In genomic region chr4:896630-897029, GRCh38 we compare ENCODE assay signal across 14 cellular contexts. TPM values are rescaled to one million over a fixed set of nuclear protein-coding genes. Genes with fewer than 3 reads are reported as not detected.
DNase-seq lines count a peak whose midpoint lies in the region; ATAC-seq and TF ChIP-seq lines count a peak whose summit lies in the region.
"Had no signal": no experiment of that assay in that cellular context is flagged by ENCODE, and none has a peak within 500 bp of the region (broad histone marks: within the 10 kb centered on the region; RNA-seq: fewer than 3 reads in every experiment).

No MANE protein-coding gene starts in this region.

- H3K4me3 ChIP-seq in Panc1 (ENCODE audit: low read depth in 2 of 2, low read length in 2 of 2) (no peak overlapping the region), endodermal cell (ENCODE audit: low read length) (no peak overlapping the region), neuronal stem cell (ENCODE audit: low read length in 2 of 2) (no peak overlapping the region), PC-3 (ENCODE audit: low read length) (no peak overlapping the region)
- H3K4me3 ChIP-seq: A549, GM12878 had no signal

- ATAC-seq in Panc1 (no peak), WTC11 (no peak), PC-3 (no peak)
- ATAC-seq: A549, GM12878 had no signal

- no peak for TF ChIP-seq CTCF in Panc1 (IDR thresholded peaks at IDR 0.05)
- TF ChIP-seq CTCF in WTC11 (IDR thresholded peaks at IDR 0.05), result no peak
- TF ChIP-seq CTCF in endodermal cell (conservative IDR thresholded peaks at IDR 0.05), result no peak
- no peak for TF ChIP-seq CTCF in PC-3 (conservative IDR thresholded peaks at IDR 0.05; ENCODE audit: low read depth, low read length)

- H2AFZ ChIP-seq in neuronal stem cell (ENCODE audit: low read length), result no peak overlapping the region
- H2AFZ ChIP-seq in PC-3 (ENCODE audit: low read length), result no peak overlapping the region

- no peak overlapping the region for H2BK120ac ChIP-seq in neuronal stem cell (ENCODE audit: low read depth, low read length)

- CTCF ChIA-PET in Panc1 (lab: Charles Lee), result interaction anchor here (0.5 kb wide), 1 partner anchor 81 kb away, joined by 3 read pairs; no protein-coding TSS in a partner anchor
- CTCF ChIA-PET in WTC11 (lab: Charles Lee), result interaction anchor here (0.6 kb wide), 1 partner anchor 30 kb away, joined by 3 read pairs; no protein-coding TSS in a partner anchor
- CTCF ChIA-PET in PC-3 (lab: Charles Lee), result no interaction called here

- WGBS in endodermal cell (ENCODE audit: insufficient coverage in 1 of 2, insufficient read length in 1 of 2), 2 experiments, result 94 to 95% methylated on average over 17 to 20 of the region's 20 CpGs
- WGBS in neuronal stem cell (ENCODE audit: extremely low coverage in 2 of 2, insufficient read length in 2 of 2, insufficient replicate concordance in 1 of 2), 2 donors, result no CpG with 5 or more reads among the region's 20 CpGs

- H2AK5ac ChIP-seq in neuronal stem cell (ENCODE audit: low read depth, low read length), result no peak overlapping the region

- H3K9ac ChIP-seq in endodermal cell (ENCODE audit: extremely low read depth, low read length, poor library complexity, severe bottlenecking) (no peak overlapping the region), neuronal stem cell (ENCODE audit: low read depth, low read length, poor library complexity) (no peak overlapping the region), PC-3 (ENCODE audit: low read length) (no peak overlapping the region)

- H2BK12ac ChIP-seq in neuronal stem cell (ENCODE audit: low read length), result no peak overlapping the region

- H3K4me1 Mint-ChIP-seq in WTC11, result no peaks in the 10 kb centered on the region
- no peaks in the 10 kb centered on the region for H3K4me1 Mint-ChIP-seq in endodermal cell

- intact Hi-C loops in Panc1 (cut with micrococcal nuclease; ENCODE audit: unreplicated experiment), result no loop called here
- intact Hi-C loops in PC-3 (cut with micrococcal nuclease), result no loop called here

- DNase-seq in Panc1 (ENCODE audit: low read depth, low spot score), result no peak
- DNase-seq in WTC11 (ENCODE audit: low spot score), result no peak
- DNase-seq in endodermal cell, result no peak
- no peak for DNase-seq in neuronal stem cell (ENCODE audit: low spot score)
- no peak for DNase-seq in activated CD4-positive, CD25-positive, alpha-beta regulatory T cell (lab: John Stamatoyannopoulos, UW)
- no peak for DNase-seq in PC-3
- no peak for DNase-seq in glomerular visceral epithelial cell (ENCODE audit: extremely low spot score)
- DNase-seq: BE2C, DMS79 had no signal

- POLR2A ChIA-PET in Panc1 (lab: Charles Lee), result no interaction called here
- POLR2A ChIA-PET in WTC11 (lab: Charles Lee), result no interaction called here
- POLR2A ChIA-PET in PC-3 (lab: Charles Lee; ENCODE audit: unreplicated experiment), result no interaction called here

- no peaks in the 10 kb centered on the region for H3F3A ChIP-seq in PC-3 (ENCODE audit: low read length, unreplicated experiment)

- peaks cover 11% of the 10 kb centered on the region for H3K79me1 ChIP-seq in neuronal stem cell (ENCODE audit: low read depth, low read length)

- H3K4me1 ChIP-seq in Panc1 (ENCODE audit: control insufficient read depth, insufficient read depth, low read length) (no peaks in the 10 kb centered on the region), endodermal cell (ENCODE audit: control insufficient read depth, insufficient read depth, low read length) (no peaks in the 10 kb centered on the region), neuronal stem cell (ENCODE audit: control insufficient read depth in 2 of 2, insufficient read depth in 1 of 2, low read depth in 1 of 2, low read length in 2 of 2) (peaks cover 0 to under 1% of the 10 kb centered on the region in 2 donors), PC-3 (ENCODE audit: insufficient read depth, low read length) (no peaks in the 10 kb centered on the region)
- H3K4me1 ChIP-seq: A549, BE2C had no signal

- H4K8ac ChIP-seq in neuronal stem cell (ENCODE audit: low read depth, low read length), result no peak overlapping the region

- H3K36me3 ChIP-seq in Panc1 (ENCODE audit: control insufficient read depth, insufficient read depth, low read length) (no peaks in the 10 kb centered on the region), endodermal cell (ENCODE audit: control insufficient read depth, insufficient read depth, low read length) (peaks cover 13% of the 10 kb centered on the region), neuronal stem cell (replicated peaks in 1 of 2; ENCODE audit: control insufficient read depth in 2 of 2, insufficient read depth in 2 of 2, low read length in 2 of 2) (peaks cover 19 to 59% of the 10 kb centered on the region in 2 donors), PC-3 (ENCODE audit: low read depth, low read length) (no peaks in the 10 kb centered on the region)

- H3K4me3 Mint-ChIP-seq in WTC11, result no peak overlapping the region
- H3K4me3 Mint-ChIP-seq in endodermal cell, result no peak overlapping the region
- H3K4me3 Mint-ChIP-seq: CD4-positive, alpha-beta memory T cell had no signal

- in situ Hi-C loops in Panc1 (cut with HindIII; ENCODE audit: low pct_unique_long_range_greater_than_20kb, low sequenced_read_pairs), result no loop called here

- H3K27me3 Mint-ChIP-seq in WTC11 (ENCODE audit: low read depth), result no peaks in the 10 kb centered on the region
- H3K27me3 Mint-ChIP-seq in endodermal cell (ENCODE audit: insufficient read depth), result no peaks in the 10 kb centered on the region
- H3K27me3 Mint-ChIP-seq: CD4-positive, alpha-beta memory T cell had no signal

- H3K14ac ChIP-seq in neuronal stem cell (ENCODE audit: low read length), result no peak overlapping the region

- H2BK15ac ChIP-seq in neuronal stem cell (ENCODE audit: low read length), result no peak overlapping the region

- peak overlapping the region; percentile 34 for H3K27ac Mint-ChIP-seq in WTC11
- H3K27ac Mint-ChIP-seq in endodermal cell, result peak overlapping the region; percentile 80

- no peaks in the 10 kb centered on the region for H3K9me3 ChIP-seq in Panc1 (ENCODE audit: control insufficient read depth, insufficient read depth, low read depth, low read length)
- H3K9me3 ChIP-seq in endodermal cell (ENCODE audit: control insufficient read depth, low read length), result no peaks in the 10 kb centered on the region
- H3K9me3 ChIP-seq in neuronal stem cell (replicated peaks in 1 of 2; ENCODE audit: control insufficient read depth in 2 of 2, insufficient read depth in 1 of 2, low read depth in 1 of 2, low read length in 2 of 2), result peaks cover 0 to 1% of the 10 kb centered on the region in 2 donors
- no peaks in the 10 kb centered on the region for H3K9me3 ChIP-seq in PC-3 (ENCODE audit: low read length)
- H3K9me3 ChIP-seq: A549, BE2C had no signal

- H3K4me2 ChIP-seq in neuronal stem cell (ENCODE audit: insufficient read depth, low read length, poor library complexity, severe bottlenecking) (no peak overlapping the region), PC-3 (ENCODE audit: low read length) (no peak overlapping the region)
- H3K4me2 ChIP-seq: A549 had no signal

- H3K27ac ChIP-seq in Panc1 (ENCODE audit: low read length) (no peak overlapping the region), endodermal cell (ENCODE audit: low read depth, low read length) (no peak overlapping the region), neuronal stem cell (replicated peaks; ENCODE audit: low read length) (no peak overlapping the region), PC-3 (ENCODE audit: low read length) (no peak overlapping the region)
- H3K27ac ChIP-seq: A549, C4-2B, HL-60 had no signal

- no peaks in the 10 kb centered on the region for H4K20me1 ChIP-seq in PC-3 (ENCODE audit: low read length)

- BruUV-seq in Panc1 (replicated peaks; lab: Mats Ljungman, UMichigan) (TSS peak; percentile 53), PC-3 (replicated peaks; lab: Mats Ljungman, UMichigan) (no TSS peak)

- H3K36me3 Mint-ChIP-seq in WTC11 (peaks cover 4% of the 10 kb centered on the region), endodermal cell (ENCODE audit: low read depth) (peaks cover 41% of the 10 kb centered on the region)

- no peak overlapping the region for H3K4ac ChIP-seq in neuronal stem cell (ENCODE audit: low read length)

- no peaks in the 10 kb centered on the region for H3K79me2 ChIP-seq in PC-3 (ENCODE audit: low read length)

- H3K9me3 Mint-ChIP-seq in WTC11 (no peaks in the 10 kb centered on the region), endodermal cell (no peaks in the 10 kb centered on the region)

- H3K27me3 ChIP-seq in Panc1 (ENCODE audit: control insufficient read depth, insufficient read depth, low read length), result no peaks in the 10 kb centered on the region
- H3K27me3 ChIP-seq in endodermal cell (ENCODE audit: control insufficient read depth, insufficient read depth, low read length, poor library complexity, severe bottlenecking), result no peaks in the 10 kb centered on the region
- no peaks in the 10 kb centered on the region for H3K27me3 ChIP-seq in neuronal stem cell (ENCODE audit: control insufficient read depth in 3 of 3, insufficient read depth in 3 of 3, low read depth in 1 of 3, low read length in 3 of 3)
- no peaks in the 10 kb centered on the region for H3K27me3 ChIP-seq in PC-3 (ENCODE audit: low read length)
- H3K27me3 ChIP-seq: BE2C had no signal

- H3K18ac ChIP-seq in neuronal stem cell (ENCODE audit: low read length), result peak overlapping the region; percentile 48

- H3K23ac ChIP-seq in neuronal stem cell (ENCODE audit: low read depth, low read length, poor library complexity), result peak overlapping the region; percentile 1

- H3K9me2 ChIP-seq in PC-3 (replicated peaks; ENCODE audit: low read length), result no peaks in the 10 kb centered on the region

- H2BK5ac ChIP-seq in neuronal stem cell (ENCODE audit: low read length), result no peak overlapping the region

- no peak overlapping the region for H4K91ac ChIP-seq in neuronal stem cell (ENCODE audit: low read depth, low read length, poor library complexity)

RNA-seq across cellular contexts. Expression of gene GAK, which starts 35.5 kb away (rescaled TPM):
- total RNA-seq in Panc1 (2021; ENCODE audit: unreplicated experiment) (86.6 TPM), WTC11 (2021) (108 to 121 TPM (median 108 TPM) in 3 replicates), endodermal cell (100 to 1,000 TPM; 104 to 121 TPM), PC-3 (2014; rRNA removed) (117 and 175 TPM in 2 replicates)
- polyA plus RNA-seq in Panc1 (2012; ENCODE audit: insufficient read length), result 56.0 TPM
- polyA plus RNA-seq in endodermal cell (2013, experiment 1 of 2), result 61.6 TPM
- polyA plus RNA-seq in endodermal cell (2013, experiment 2 of 2), result 52.7 TPM
- 35.3 TPM for polyA plus RNA-seq in neuronal stem cell (2013, experiment 1 of 2)
- polyA plus RNA-seq in neuronal stem cell (2013, experiment 2 of 2), result 34.3 TPM

RNA-seq across cellular contexts. Expression of gene TMEM175, which starts 35.6 kb away (rescaled TPM):
- 21.8 TPM for total RNA-seq in Panc1 (2021; ENCODE audit: unreplicated experiment)
- polyA plus RNA-seq in Panc1 (2012; ENCODE audit: insufficient read length), result 32.5 TPM
- total RNA-seq in WTC11 (2021), result 6.4 to 10.6 TPM (median 9.2 TPM) in 3 replicates
- 10 to 100 TPM; 15.9 to 23.0 TPM for total RNA-seq in endodermal cell
- polyA plus RNA-seq in endodermal cell (2013, experiment 1 of 2), result 21.9 TPM
- polyA plus RNA-seq in endodermal cell (2013, experiment 2 of 2), result 21.2 TPM
- 8.0 TPM for polyA plus RNA-seq in neuronal stem cell (2013, experiment 1 of 2)
- 7.7 TPM for polyA plus RNA-seq in neuronal stem cell (2013, experiment 2 of 2)
- 18.5 and 25.1 TPM in 2 replicates for total RNA-seq in PC-3 (2014; rRNA removed)
